ENCODE assay signal across 34 cellular contexts in the genomic region with DNA sequence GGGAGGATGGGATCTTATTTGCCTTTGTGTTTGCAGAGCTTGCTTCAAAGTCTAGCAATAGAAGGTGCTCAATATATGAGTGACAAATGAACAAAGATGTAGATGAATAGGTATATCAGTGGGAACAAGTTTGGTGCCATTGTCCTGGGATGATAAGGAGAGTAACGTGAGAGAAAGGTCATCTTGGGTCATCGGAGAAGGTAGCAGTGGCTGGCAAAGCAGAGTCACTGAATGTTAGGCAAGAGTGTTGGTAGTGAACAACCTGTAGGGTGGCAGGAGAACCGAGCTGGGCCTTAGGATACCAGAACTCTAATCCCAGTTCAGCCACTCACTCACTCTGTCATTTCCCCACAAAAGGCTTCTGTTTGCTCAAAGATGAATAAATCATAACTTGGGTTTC.
"Had no signal": no experiment of that assay in that cellular context is flagged by ENCODE, and none has a peak within 500 bp of the region (broad histone marks: within the 10 kb centered on the region; RNA-seq: fewer than 3 reads in every experiment).

No MANE protein-coding gene starts in this region.

- H3K9ac ChIP-seq: KMS-11 had no signal

- H3K27me3 ChIP-seq: MG63 had no signal

- H3K9me3 ChIP-seq: MG63 had no signal

- H3K36me3 ChIP-seq: MG63 had no signal

- H3K27ac ChIP-seq: KMS-11 had no signal

- DNase-seq: Karpas-422, Kasumi-1, MG63, MM.1S, MV-4-11, NCI-H1048, NCI-H1092, NCI-H1092 treated with DMSO at 0.1 percent for 48 hours, NCI-H1105, NCI-H1105 treated with DMSO at 0.1 percent for 48 hours, NCI-H1417, NCI-H1417 treated with DMSO at 0.1 percent for 48 hours, NCI-H1436, NCI-H1436 treated with DMSO at 0.1 percent for 48 hours, NCI-H146, NCI-H1694, NCI-H1694 treated with DMSO at 0.1 percent for 48 hours, NCI-H187, NCI-H187 treated with DMSO at 0.1 percent for 48 hours, NCI-H1930, NCI-H2029, NCI-H2029 treated with DMSO at 0.1 percent for 48 hours, NCI-H2081, NCI-H2081 treated with DMSO at 0.1 percent for 48 hours, NCI-H2107, NCI-H2171, NCI-H2227 treated with DMSO at 0.1 percent for 48 hours, NCI-H226, NCI-H345, NCI-H446, NCI-H446 treated with DMSO at 0.1 percent for 48 hours, NCI-H510A, NCI-H510A treated with DMSO at 0.1 percent for 48 hours had no signal

- H3K4me2 ChIP-seq: KMS-11 had no signal

- H3K4me3 ChIP-seq: MG63 had no signal
